In the genomic region with DNA sequence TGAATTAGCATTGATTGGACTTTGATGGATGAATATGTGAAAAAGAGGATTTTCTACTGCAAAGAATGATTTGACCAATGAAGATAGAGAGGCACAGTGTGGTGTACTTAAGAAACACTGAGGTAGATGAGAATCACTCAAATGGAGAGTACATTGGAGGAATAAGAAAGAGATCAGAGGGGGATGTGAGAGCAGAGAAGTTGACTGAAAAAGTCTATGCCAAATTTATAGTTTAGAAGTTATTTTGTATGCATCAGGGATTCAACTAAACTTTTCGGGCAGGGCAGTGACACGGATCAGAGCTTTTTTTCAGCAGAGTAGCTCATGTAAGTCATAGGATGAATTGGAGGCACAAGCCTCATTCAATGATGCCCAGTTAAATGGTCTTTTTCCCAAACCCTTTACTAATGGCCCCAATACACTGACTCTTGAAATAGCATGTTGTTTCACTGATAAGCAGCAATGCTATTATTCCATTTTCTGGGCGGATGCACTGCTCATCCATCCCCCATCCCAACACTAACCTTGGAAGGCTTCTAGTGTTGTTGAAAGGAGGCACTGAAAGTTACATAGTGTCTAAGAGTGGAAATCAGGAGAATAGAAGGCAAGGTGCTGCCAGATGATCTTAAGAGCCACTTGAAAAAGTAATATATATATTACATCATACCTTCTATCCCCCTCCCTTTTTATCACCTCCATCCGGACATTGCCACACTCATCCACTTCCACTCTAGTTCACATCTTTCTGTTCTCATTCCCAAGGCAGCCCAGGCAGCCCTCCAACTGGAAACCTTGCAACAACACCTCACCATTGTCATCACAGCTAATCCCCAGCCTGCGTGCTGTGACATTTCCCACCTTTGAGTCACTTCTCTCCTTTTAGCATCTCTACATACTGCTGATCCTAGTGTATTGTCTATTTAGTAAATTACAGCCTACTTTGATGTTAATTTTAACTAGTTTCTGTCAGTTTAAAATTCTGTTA, we compare ENCODE assay signal across 28 cellular contexts. TPM values are rescaled to one million over a fixed set of nuclear protein-coding genes. Genes with fewer than 3 reads are reported as not detected.
DNase-seq lines count a peak whose midpoint lies in the region; ATAC-seq lines count a peak whose summit lies in the region.
"Had no signal": no experiment of that assay in that cellular context is flagged by ENCODE, and none has a peak within 500 bp of the region (broad histone marks: within the 10 kb centered on the region; RNA-seq: fewer than 3 reads in every experiment).

No MANE protein-coding gene starts in this region.

- ATAC-seq in Right ventricle myocardium inferior (peak; percentile 88), esophagus mucosa (peak; percentile 39), right cardiac atrium (peak; percentile 94 to 95), HG03135 (IDR thresholded peaks at IDR 0.05; ENCODE audit: unreplicated experiment) (no peak), HG02840 (IDR thresholded peaks at IDR 0.05; ENCODE audit: low FRiP score, unreplicated experiment) (no peak), HG03139 (IDR thresholded peaks at IDR 0.05; ENCODE audit: unreplicated experiment) (no peak)
- ATAC-seq: activated T-cell treated with anti-CD3 and anti-CD28 coated beads, Interleukin-2, amount 50 U/mL, for 72 hours; body of pancreas; gastrocnemius medialis; stimulated activated naive CD8-positive, alpha-beta T cell treated with anti-CD3 and anti-CD28 coated beads, Interleukin-15, amount 100 ng/mL, for 72 hours had no signal

- H3K27ac ChIP-seq in right cardiac atrium (ENCODE audit: low read length): no peak overlapping the region
- H3K27ac ChIP-seq: body of pancreas, gastrocnemius medialis, thoracic aorta had no signal

- 78% methylated on average over 5 of the region's 5 CpGs for WGBS in right cardiac atrium

- no peaks in the 10 kb centered on the region for H3K9me3 ChIP-seq in right cardiac atrium (ENCODE audit: control insufficient read depth, low read length)
- H3K9me3 ChIP-seq: body of pancreas, gastrocnemius medialis, SK-N-SH, spleen, thoracic aorta had no signal

- H3K4me1 Mint-ChIP-seq in immature natural killer cell: no peaks in the 10 kb centered on the region
- H3K4me1 Mint-ChIP-seq: stimulated activated naive CD8-positive, alpha-beta T cell treated with anti-CD3 and anti-CD28 coated beads, Interleukin-15, amount 100 ng/mL, for 72 hours had no signal

- no peak overlapping the region for H3K27ac Mint-ChIP-seq in immature natural killer cell
- H3K27ac Mint-ChIP-seq: activated CD4-positive, alpha-beta memory T cell treated with anti-CD3 and anti-CD28 coated beads for 36 hours; activated T-cell treated with anti-CD3 and anti-CD28 coated beads, Interleukin-2, amount 50 U/mL, for 72 hours; stimulated activated naive CD8-positive, alpha-beta T cell treated with anti-CD3 and anti-CD28 coated beads, Interleukin-15, amount 100 ng/mL, for 72 hours; T-helper 1 cell treated with Interleukin-12 subunit alpha and Interleukin-12 subunit beta and Interleukin-4 antibody, amounts not matched to agents 30 μg/mL and 1 μg/mL, for 36 hours had no signal

- peaks cover 2 to 40% (median 11%) of the 10 kb centered on the region in 6 donors for H3K9me3 Mint-ChIP-seq in immature natural killer cell
- H3K9me3 Mint-ChIP-seq: T-helper 1 cell treated with Interleukin-12 subunit alpha and Interleukin-12 subunit beta and Interleukin-4 antibody, amounts not matched to agents 30 μg/mL and 1 μg/mL, for 36 hours had no signal

- H3K4me3 ChIP-seq in right cardiac atrium (ENCODE audit: low read length): no peak overlapping the region
- H3K4me3 ChIP-seq: body of pancreas, gastrocnemius medialis, spleen, thoracic aorta had no signal

- H3K4me1 ChIP-seq in right cardiac atrium (ENCODE audit: control insufficient read depth, insufficient read depth, low read length): no peaks in the 10 kb centered on the region
- H3K4me1 ChIP-seq: body of pancreas, gastrocnemius medialis had no signal

- intact Hi-C loops in Right ventricle myocardium inferior (cut with DNase I): no loop called here
- intact Hi-C loops in cardiac septum (cut with DNase I): loop anchor here (5.0 kb wide), 1 partner anchor 76 kb away; no protein-coding TSS in a partner anchor
- intact Hi-C loops in right cardiac atrium (cut with DNase I): no loop called here

- H3K27me3 Mint-ChIP-seq in immature natural killer cell (ENCODE audit: low read depth in 3 of 3): peaks cover 0 to 2% (median 0%) of the 10 kb centered on the region in 3 donors
- H3K27me3 Mint-ChIP-seq: activated CD4-positive, alpha-beta memory T cell treated with anti-CD3 and anti-CD28 coated beads for 36 hours; stimulated activated naive CD8-positive, alpha-beta T cell treated with anti-CD3 and anti-CD28 coated beads, Interleukin-15, amount 100 ng/mL, for 72 hours had no signal

- H3K4me3 Mint-ChIP-seq in immature natural killer cell: no peak overlapping the region
- H3K4me3 Mint-ChIP-seq: activated CD4-positive, alpha-beta memory T cell treated with anti-CD3 and anti-CD28 coated beads for 36 hours; activated T-cell treated with anti-CD3 and anti-CD28 coated beads, Interleukin-2, amount 50 U/mL, for 72 hours; CD14-positive monocyte; stimulated activated naive CD8-positive, alpha-beta T cell treated with anti-CD3 and anti-CD28 coated beads, Interleukin-15, amount 100 ng/mL, for 72 hours; T-helper 1 cell treated with Interleukin-12 subunit alpha and Interleukin-12 subunit beta and Interleukin-4 antibody, amounts not matched to agents 30 μg/mL and 1 μg/mL, for 36 hours had no signal

- H3K36me3 Mint-ChIP-seq in immature natural killer cell: no peaks in the 10 kb centered on the region
- H3K36me3 Mint-ChIP-seq: activated CD4-positive, alpha-beta memory T cell treated with anti-CD3 and anti-CD28 coated beads for 36 hours had no signal

- no peaks in the 10 kb centered on the region for H3K27me3 ChIP-seq in right cardiac atrium (ENCODE audit: control insufficient read depth, insufficient read depth)
- H3K27me3 ChIP-seq: body of pancreas, gastrocnemius medialis, spleen had no signal

- no peak for DNase-seq in Right ventricle myocardium inferior (ENCODE audit: missing footprints)
- no peak for DNase-seq in cardiac septum (ENCODE audit: low spot score)
- peak; percentile 58 to 77 (median 75) for DNase-seq in right cardiac atrium
- no peak for DNase-seq in immature natural killer cell
- DNase-seq: activated CD4-positive, alpha-beta memory T cell treated with anti-CD3 and anti-CD28 coated beads for 36 hours; activated naive CD4-positive, alpha-beta T cell; activated T-cell treated with anti-CD3 and anti-CD28 coated beads, Interleukin-2, amount 50 U/mL, for 72 hours; body of pancreas; Calu3; DMS79; gastrocnemius medialis; H7; hippocampal formation; mesenchymal stem cell; NCI-H1092; NCI-H1694; NCI-H2171; SK-N-SH; spleen; stimulated activated CD4-positive, alpha-beta T cell treated with anti-CD3 and anti-CD28 coated beads, Interleukin-2, amount 100 ng/mL, for 24 hours; stimulated activated naive CD8-positive, alpha-beta T cell treated with anti-CD3 and anti-CD28 coated beads, Interleukin-15, amount 100 ng/mL, for 72 hours had no signal

RNA-seq across cellular contexts. Expression of a gene that starts 46.1 kb away (rescaled TPM):
- total RNA-seq in Right ventricle myocardium inferior (10.6 TPM), cardiac septum (60.1 TPM), esophagus mucosa (6.1 TPM), right cardiac atrium (10 to 100 TPM; 36.5 to 49.3 (median 39.3) TPM)
- polyA plus RNA-seq in right cardiac atrium (16.7 TPM), immature natural killer cell (under 1 TPM in 2 of 3 donors, not detected in 1; 0.06 to 0.24 TPM)
- total RNA-seq: activated CD4-positive, alpha-beta memory T cell treated with anti-CD3 and anti-CD28 coated beads for 36 hours; activated T-cell treated with anti-CD3 and anti-CD28 coated beads, Interleukin-2, amount 50 U/mL, for 72 hours had no signal

Comparison
In these comparisons a context has a peak if more than half of its experiments do, and no peak if none do; other contexts are left out.
1. DNase-seq: peak in right cardiac atrium (3 of 3); none in Right ventricle myocardium inferior (single experiment), cardiac septum (single experiment) and immature natural killer cell (0 of 3).
2. ATAC-seq: peak in Right ventricle myocardium inferior (single experiment), esophagus mucosa (single experiment) and right cardiac atrium (2 of 2); none in HG03135 (single experiment), HG02840 (single experiment) and HG03139 (single experiment).